Comparison of ENCODE assay signal across 1 cellular context in the genomic region with DNA sequence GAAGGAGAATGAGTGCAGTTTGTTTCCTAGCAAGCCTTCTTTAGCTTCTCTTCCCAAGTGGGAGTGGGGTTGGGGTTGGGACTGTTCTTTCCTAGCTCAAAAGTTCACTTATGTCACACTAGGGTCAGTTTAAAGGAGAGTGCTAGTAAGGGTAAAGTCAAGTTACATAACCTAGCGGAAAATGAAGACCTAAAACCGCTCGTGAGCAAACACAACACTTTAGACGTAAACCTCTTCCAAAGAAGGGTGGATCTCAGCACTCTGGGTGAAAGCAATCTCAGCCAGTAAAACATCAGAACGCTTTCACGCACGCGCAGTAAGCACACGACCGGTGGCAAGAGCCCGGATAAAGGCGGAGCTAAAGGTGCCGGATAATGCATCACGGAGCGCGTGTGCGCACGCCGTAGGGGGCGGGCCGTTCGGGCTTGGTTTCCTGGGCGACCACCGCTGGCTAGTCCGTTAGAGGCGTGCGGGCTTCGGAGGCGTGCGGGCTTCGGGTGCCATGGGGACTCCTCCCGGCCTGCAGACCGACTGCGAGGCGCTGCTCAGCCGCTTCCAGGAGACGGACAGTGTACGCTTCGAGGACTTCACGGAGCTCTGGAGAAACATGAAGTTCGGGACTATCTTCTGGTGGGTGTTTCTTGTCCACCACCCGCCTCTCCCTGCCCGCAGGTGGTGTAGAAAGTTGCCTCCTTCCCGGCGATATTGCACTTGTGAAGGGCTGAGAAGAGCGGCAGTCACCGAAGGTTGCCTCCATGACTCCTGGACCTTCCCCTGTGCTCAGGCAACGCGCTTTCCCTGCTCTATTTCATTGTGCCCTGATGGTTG.
TF ChIP-seq lines count a peak whose summit lies in the region.

A gene with protein sequence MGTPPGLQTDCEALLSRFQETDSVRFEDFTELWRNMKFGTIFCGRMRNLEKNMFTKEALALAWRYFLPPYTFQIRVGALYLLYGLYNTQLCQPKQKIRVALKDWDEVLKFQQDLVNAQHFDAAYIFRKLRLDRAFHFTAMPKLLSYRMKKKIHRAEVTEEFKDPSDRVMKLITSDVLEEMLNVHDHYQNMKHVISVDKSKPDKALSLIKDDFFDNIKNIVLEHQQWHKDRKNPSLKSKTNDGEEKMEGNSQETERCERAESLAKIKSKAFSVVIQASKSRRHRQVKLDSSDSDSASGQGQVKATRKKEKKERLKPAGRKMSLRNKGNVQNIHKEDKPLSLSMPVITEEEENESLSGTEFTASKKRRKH (plus strand): TSS at position 462 of the 828 bp plus-strand sequence. CDS start 41 bp downstream, at position 503.

TF ChIP-seq in HepG2, 621 proteins besides CTCF, POLR2A, EP300 and RAD21 (continued from another document and continues in another):
- TF ChIP-seq ZNF318 (CRISPR knock-in tag; IDR thresholded peaks at IDR 0.05) = 0 out of 2 replicates have a peak, but pooled peaks have one; percentile 60
- TF ChIP-seq, protein P1, sequence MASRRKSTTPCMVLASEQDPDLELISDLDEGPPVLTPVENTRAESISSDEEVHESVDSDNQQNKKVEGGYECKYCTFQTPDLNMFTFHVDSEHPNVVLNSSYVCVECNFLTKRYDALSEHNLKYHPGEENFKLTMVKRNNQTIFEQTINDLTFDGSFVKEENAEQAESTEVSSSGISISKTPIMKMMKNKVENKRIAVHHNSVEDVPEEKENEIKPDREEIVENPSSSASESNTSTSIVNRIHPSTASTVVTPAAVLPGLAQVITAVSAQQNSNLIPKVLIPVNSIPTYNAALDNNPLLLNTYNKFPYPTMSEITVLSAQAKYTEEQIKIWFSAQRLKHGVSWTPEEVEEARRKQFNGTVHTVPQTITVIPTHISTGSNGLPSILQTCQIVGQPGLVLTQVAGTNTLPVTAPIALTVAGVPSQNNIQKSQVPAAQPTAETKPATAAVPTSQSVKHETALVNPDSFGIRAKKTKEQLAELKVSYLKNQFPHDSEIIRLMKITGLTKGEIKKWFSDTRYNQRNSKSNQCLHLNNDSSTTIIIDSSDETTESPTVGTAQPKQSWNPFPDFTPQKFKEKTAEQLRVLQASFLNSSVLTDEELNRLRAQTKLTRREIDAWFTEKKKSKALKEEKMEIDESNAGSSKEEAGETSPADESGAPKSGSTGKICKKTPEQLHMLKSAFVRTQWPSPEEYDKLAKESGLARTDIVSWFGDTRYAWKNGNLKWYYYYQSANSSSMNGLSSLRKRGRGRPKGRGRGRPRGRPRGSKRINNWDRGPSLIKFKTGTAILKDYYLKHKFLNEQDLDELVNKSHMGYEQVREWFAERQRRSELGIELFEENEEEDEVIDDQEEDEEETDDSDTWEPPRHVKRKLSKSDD (CRISPR knock-in tag; IDR thresholded peaks at IDR 0.05; ENCODE audit: low read depth) = 0 out of 2 replicates have a peak, but pooled peaks have one; percentile 29
- TF ChIP-seq MEIS1 (CRISPR knock-in tag; IDR thresholded peaks at IDR 0.05; ENCODE audit: borderline replicate concordance) = no peak
- peak; percentile 55; the same call in 1 of the 2 replicates for TF ChIP-seq ZNF280D (CRISPR knock-in tag; IDR thresholded peaks at IDR 0.05)
- TF ChIP-seq ZMYM2 (CRISPR knock-in tag; IDR thresholded peaks at IDR 0.05) = 0 out of 2 replicates have a peak, but pooled peaks have one; percentile 13
- 0 out of 2 replicates have a peak, but pooled peaks have one; percentile 14 for TF ChIP-seq ZNF574 (CRISPR knock-in tag; IDR thresholded peaks at IDR 0.05)
- no peak for TF ChIP-seq TCF7L2 (IDR thresholded peaks at IDR 0.05; ENCODE audit: low read depth, low read length)
- peak; percentile 59; the same call in 1 of the 2 replicates for TF ChIP-seq ZNF230 (CRISPR knock-in tag; IDR thresholded peaks at IDR 0.05)
- TF ChIP-seq, protein P2, sequence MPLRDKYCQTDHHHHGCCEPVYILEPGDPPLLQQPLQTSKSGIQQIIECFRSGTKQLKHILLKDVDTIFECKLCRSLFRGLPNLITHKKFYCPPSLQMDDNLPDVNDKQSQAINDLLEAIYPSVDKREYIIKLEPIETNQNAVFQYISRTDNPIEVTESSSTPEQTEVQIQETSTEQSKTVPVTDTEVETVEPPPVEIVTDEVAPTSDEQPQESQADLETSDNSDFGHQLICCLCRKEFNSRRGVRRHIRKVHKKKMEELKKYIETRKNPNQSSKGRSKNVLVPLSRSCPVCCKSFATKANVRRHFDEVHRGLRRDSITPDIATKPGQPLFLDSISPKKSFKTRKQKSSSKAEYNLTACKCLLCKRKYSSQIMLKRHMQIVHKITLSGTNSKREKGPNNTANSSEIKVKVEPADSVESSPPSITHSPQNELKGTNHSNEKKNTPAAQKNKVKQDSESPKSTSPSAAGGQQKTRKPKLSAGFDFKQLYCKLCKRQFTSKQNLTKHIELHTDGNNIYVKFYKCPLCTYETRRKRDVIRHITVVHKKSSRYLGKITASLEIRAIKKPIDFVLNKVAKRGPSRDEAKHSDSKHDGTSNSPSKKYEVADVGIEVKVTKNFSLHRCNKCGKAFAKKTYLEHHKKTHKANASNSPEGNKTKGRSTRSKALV (CRISPR knock-in tag; IDR thresholded peaks at IDR 0.05) = 0 out of 2 replicates have a peak, but pooled peaks have one; percentile 10
- 0 out of 2 replicates have a peak, but pooled peaks have one; percentile 73 for TF ChIP-seq ZNF430 (CRISPR knock-in tag; IDR thresholded peaks at IDR 0.05)
- TF ChIP-seq NR2C2 (CRISPR knock-in tag; IDR thresholded peaks at IDR 0.05; ENCODE audit: borderline replicate concordance) = 0 out of 2 replicates have a peak, but pooled peaks have one; percentile 16
- TF ChIP-seq TBL1XR1 (IDR thresholded peaks at IDR 0.05; ENCODE audit: borderline replicate concordance, low read length, partially characterized antibody) = no peak
- 0 out of 2 replicates have a peak, but pooled peaks have one; percentile 4 for TF ChIP-seq FOXK2 (IDR thresholded peaks at IDR 0.05)
- peak; percentile 76 for TF ChIP-seq RARA (CRISPR knock-in tag; IDR thresholded peaks at IDR 0.05)
- TF ChIP-seq ZNF235 (CRISPR knock-in tag; IDR thresholded peaks at IDR 0.05; ENCODE audit: borderline replicate concordance) = 0 out of 2 replicates have a peak, but pooled peaks have one; percentile 35
- TF ChIP-seq MAZ (IDR thresholded peaks at IDR 0.05; ENCODE audit: borderline replicate concordance, low read depth, low read length) = no peak
- no peak; the same call in 1 of the 2 replicates for TF ChIP-seq MAZ (CRISPR knock-in tag; IDR thresholded peaks at IDR 0.05; ENCODE audit: low read depth)
- TF ChIP-seq GABPA (IDR thresholded peaks at IDR 0.05; ENCODE audit: low read depth, low read length) = peak; percentile 59
- TF ChIP-seq GABPA (CRISPR knock-in tag; IDR thresholded peaks at IDR 0.05; ENCODE audit: low read depth) = peak; percentile 79
- TF ChIP-seq TAF1 (CRISPR knock-in tag; IDR thresholded peaks at IDR 0.05) = peak; percentile 72
- TF ChIP-seq ZNF180 (CRISPR knock-in tag; IDR thresholded peaks at IDR 0.05; ENCODE audit: borderline replicate concordance, low read depth) = no peak
- peak; percentile 5; the same call in 1 of the 2 replicates for TF ChIP-seq GATA4 (IDR thresholded peaks at IDR 0.05; ENCODE audit: borderline replicate concordance, low read depth)
- no peak for TF ChIP-seq ZBTB42 (CRISPR knock-in tag; IDR thresholded peaks at IDR 0.05)
